1 cellular context compared by ENCODE assay signal in genomic region chr16:9116141-9116540, GRCh38.
TF ChIP-seq lines count a peak whose summit lies in the region.

No MANE protein-coding gene starts in this region.

TF ChIP-seq in GM23338, 12 proteins besides CTCF, POLR2A, EP300 and RAD21:
- TF ChIP-seq ZNF331 (CRISPR knock-in tag; IDR thresholded peaks at IDR 0.05; ENCODE audit: low read depth) (no peak), STAT1 (IDR thresholded peaks at IDR 0.05; ENCODE audit: unreplicated experiment) (no peak)
TF ChIP-seq in GM23338: peak in this region for 0.
